In the genomic region with DNA sequence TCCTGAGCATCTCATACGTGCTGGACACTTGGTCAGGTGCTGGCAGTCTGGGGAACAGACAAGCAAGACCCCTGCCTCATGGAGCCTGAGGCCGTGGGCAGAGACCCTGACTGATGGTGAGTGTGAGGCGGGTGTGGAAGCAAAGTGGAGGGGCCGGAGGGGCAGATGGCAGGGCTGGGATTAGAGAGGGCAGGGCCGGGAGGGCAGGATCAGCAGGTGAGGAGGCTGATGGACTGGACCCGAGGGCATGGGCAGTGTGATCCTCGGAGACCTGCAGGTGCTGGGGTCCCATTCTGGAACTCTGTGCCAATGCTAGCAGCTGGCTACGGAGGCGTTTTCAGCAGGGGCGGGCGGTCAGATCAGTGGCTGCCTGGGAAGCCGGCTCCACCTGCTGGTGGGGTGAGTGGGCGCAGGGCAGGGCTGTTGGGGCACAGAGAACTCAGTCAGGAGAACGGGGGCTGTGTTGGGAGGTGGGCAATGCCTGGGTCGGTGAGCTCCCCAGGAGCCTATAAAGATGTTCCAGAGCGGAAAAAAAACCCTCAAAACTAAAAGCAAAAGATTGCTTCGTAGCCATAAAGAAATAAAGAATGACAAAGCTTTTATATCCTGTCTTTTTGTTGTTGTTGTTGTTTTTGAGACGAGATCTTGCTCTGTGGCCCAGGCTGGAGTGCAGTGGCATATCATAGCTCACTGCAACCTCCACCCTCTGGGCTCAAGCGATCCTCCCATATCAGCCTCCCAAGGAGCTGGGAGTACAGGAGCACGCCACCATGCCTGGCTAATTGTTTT, we compare ENCODE assay signal across 8 cellular contexts. TPM values are rescaled to one million over a fixed set of nuclear protein-coding genes. Genes with fewer than 3 reads are reported as not detected.
DNase-seq lines count a peak whose midpoint lies in the region; ATAC-seq and TF ChIP-seq lines count a peak whose summit lies in the region.

No MANE protein-coding gene starts in this region.

- ATAC-seq in mucosa of descending colon = peak; percentile 63
- ATAC-seq in HG02798 (IDR thresholded peaks at IDR 0.05; ENCODE audit: poor library complexity, unreplicated experiment) = no peak
- ATAC-seq in stimulated activated naive B cell treated with anti-CD40 and anti-IgM and Interleukin-4, amounts not matched to agents 10 μg/mL and 1 μg/mL and 100 μg/mL, for 72 hours (replicated peaks) = no peak

- no peak overlapping the region for H3K27ac Mint-ChIP-seq in activated naive CD4-positive, alpha-beta T cell treated with anti-CD3 and anti-CD28 coated beads for 36 hours
- no peak overlapping the region for H3K27ac Mint-ChIP-seq in stimulated activated naive B cell treated with anti-CD40 and anti-IgM and Interleukin-4, amounts not matched to agents 10 μg/mL and 1 μg/mL and 100 μg/mL, for 72 hours

- no peak overlapping the region for H3K18ac ChIP-seq in mesendoderm (ENCODE audit: low read length)

- H3K27ac ChIP-seq in mesendoderm (ENCODE audit: low read depth, low read length) = no peak overlapping the region

- H3K9me2 ChIP-seq in Loucy (replicated peaks; ENCODE audit: low read depth, low read length) = no peaks in the 10 kb centered on the region

- peaks cover 16% of the 10 kb centered on the region for H3K27me3 Mint-ChIP-seq in activated naive CD4-positive, alpha-beta T cell treated with anti-CD3 and anti-CD28 coated beads for 36 hours (ENCODE audit: low read depth)
- H3K27me3 Mint-ChIP-seq in stimulated activated naive B cell treated with anti-CD40 and anti-IgM and Interleukin-4, amounts not matched to agents 10 μg/mL and 1 μg/mL and 100 μg/mL, for 72 hours = no peaks in the 10 kb centered on the region

- H4K5ac ChIP-seq in mesendoderm (ENCODE audit: low read length) = no peak overlapping the region

- no peak overlapping the region for H3K4ac ChIP-seq in mesendoderm (ENCODE audit: low read depth, low read length)

- peaks cover 11% of the 10 kb centered on the region for H3K4me1 Mint-ChIP-seq in activated naive CD4-positive, alpha-beta T cell treated with anti-CD3 and anti-CD28 coated beads for 36 hours (ENCODE audit: low read depth)
- H3K4me1 Mint-ChIP-seq in stimulated activated naive B cell treated with anti-CD40 and anti-IgM and Interleukin-4, amounts not matched to agents 10 μg/mL and 1 μg/mL and 100 μg/mL, for 72 hours = peaks cover 39 to 75% of the 10 kb centered on the region in 2 donors

- H2AK5ac ChIP-seq in mesendoderm (ENCODE audit: low read length) = no peak overlapping the region

- TF ChIP-seq CTCF in GM06990 (IDR thresholded peaks at IDR 0.05; ENCODE audit: insufficient read depth, low read length, poor library complexity, severe bottlenecking) (peak; percentile 87), Loucy (conservative IDR thresholded peaks at IDR 0.05; ENCODE audit: low read length) (peak; percentile 67), mucosa of descending colon (IDR thresholded peaks at IDR 0.05) (no peak)

- H2AFZ ChIP-seq in Loucy (ENCODE audit: low read length) = no peak overlapping the region

- intact Hi-C loops in activated naive CD4-positive, alpha-beta T cell treated with anti-CD3 and anti-CD28 coated beads for 36 hours (cut with micrococcal nuclease) = no loop called here
- intact Hi-C loops in mucosa of descending colon (cut with DNase I, micrococcal nuclease) = no loop called here

- no peaks in the 10 kb centered on the region for H3K79me1 ChIP-seq in mesendoderm (ENCODE audit: low read length)

- H3K9me3 Mint-ChIP-seq in activated naive CD4-positive, alpha-beta T cell treated with anti-CD3 and anti-CD28 coated beads for 36 hours = no peaks in the 10 kb centered on the region
- H3K9me3 Mint-ChIP-seq in stimulated activated naive B cell treated with anti-CD40 and anti-IgM and Interleukin-4, amounts not matched to agents 10 μg/mL and 1 μg/mL and 100 μg/mL, for 72 hours = peaks cover 0 to 2% of the 10 kb centered on the region in 2 donors

- no CpG with 5 or more reads among the region's 20 CpGs for WGBS in mesendoderm (ENCODE audit: extremely low coverage, insufficient coverage, low lambda C conversion rate)

- H3K4me1 ChIP-seq in Loucy (ENCODE audit: insufficient read depth, low read length, poor library complexity, severe bottlenecking) (peaks cover 7% of the 10 kb centered on the region), mucosa of descending colon (ENCODE audit: low read depth) (no peaks in the 10 kb centered on the region), mesendoderm (ENCODE audit: control insufficient read depth, low read depth, low read length) (no peaks in the 10 kb centered on the region)

- no peaks in the 10 kb centered on the region for H3K79me2 ChIP-seq in Loucy (ENCODE audit: insufficient read depth, low read length)
- no peaks in the 10 kb centered on the region for H3K79me2 ChIP-seq in mesendoderm (ENCODE audit: control insufficient read depth, insufficient read depth, low read length)

- no peaks in the 10 kb centered on the region for H3K36me3 ChIP-seq in GM06990 (ENCODE audit: control insufficient read depth, insufficient read depth, low read length)
- no peaks in the 10 kb centered on the region for H3K36me3 ChIP-seq in Loucy (ENCODE audit: insufficient read depth, low read length)
- no peaks in the 10 kb centered on the region for H3K36me3 ChIP-seq in mucosa of descending colon (ENCODE audit: low read depth)
- no peaks in the 10 kb centered on the region for H3K36me3 ChIP-seq in mesendoderm (ENCODE audit: control insufficient read depth, insufficient read depth, low read length)

- H2BK120ac ChIP-seq in mesendoderm (ENCODE audit: low read depth, low read length) = no peak overlapping the region

- no peak overlapping the region for H3K23ac ChIP-seq in mesendoderm (ENCODE audit: low read length)

- CTCF ChIA-PET in activated naive CD4-positive, alpha-beta T cell treated with anti-CD3 and anti-CD28 coated beads for 36 hours (lab: Charles Lee) = interaction anchor here (0.8 to 1.9 kb wide), 5 partner anchors 23 to 94 kb away, joined by 3 to 4 read pairs (median 3); no protein-coding TSS in a partner anchor

- H3F3A ChIP-seq in Loucy (ENCODE audit: low read depth) = no peaks in the 10 kb centered on the region

- no peak overlapping the region for H3K56ac ChIP-seq in mesendoderm (ENCODE audit: low read length)

- no peak overlapping the region for H2BK15ac ChIP-seq in mesendoderm (replicated peaks; ENCODE audit: low read depth)

- DNase-seq in GM06990 (ENCODE audit: extremely low read depth, insufficient read length) (peak; percentile 54), mucosa of descending colon (peak; percentile 60 to 76 (median 64)), mesendoderm (no peak)
- peak; percentile 29 for DNase-seq in activated naive CD4-positive, alpha-beta T cell treated with anti-CD3 and anti-CD28 coated beads for 36 hours
- no peak for DNase-seq in stimulated activated naive B cell treated with anti-CD40 and anti-IgM and Interleukin-4, amounts not matched to agents 10 μg/mL and 1 μg/mL and 100 μg/mL, for 72 hours
- no peak for DNase-seq in effector CD4-positive, alpha-beta T cell

- H4K8ac ChIP-seq in mesendoderm (ENCODE audit: low read depth, low read length) = no peak overlapping the region

- no peak overlapping the region for H2BK5ac ChIP-seq in mesendoderm (ENCODE audit: low read length)

- H3K4me3 ChIP-seq in GM06990 (replicated peaks; ENCODE audit: low read depth, low read length) (no peak overlapping the region), Loucy (ENCODE audit: low read length, poor library complexity, severe bottlenecking) (no peak overlapping the region), mucosa of descending colon (no peak overlapping the region), mesendoderm (ENCODE audit: low read length) (no peak overlapping the region)

- H3K4me2 ChIP-seq in Loucy (ENCODE audit: low read depth, low read length, poor library complexity, severe bottlenecking) (no peak overlapping the region), mesendoderm (ENCODE audit: low read length) (no peak overlapping the region)

- no peak overlapping the region for H3K9ac ChIP-seq in Loucy (ENCODE audit: low read depth, low read length, poor library complexity, severe bottlenecking)
- H3K9ac ChIP-seq in mesendoderm (ENCODE audit: low read length) = no peak overlapping the region

- H4K20me1 ChIP-seq in Loucy (ENCODE audit: insufficient read depth, low read length, poor library complexity, severe bottlenecking) = no peaks in the 10 kb centered on the region

- H3K27me3 ChIP-seq in GM06990 (replicated peaks; ENCODE audit: control insufficient read depth, insufficient read depth, low read length) = no peaks in the 10 kb centered on the region
- H3K27me3 ChIP-seq in Loucy (ENCODE audit: insufficient read depth, low read length, poor library complexity, severe bottlenecking) = no peaks in the 10 kb centered on the region
- H3K27me3 ChIP-seq in mesendoderm (ENCODE audit: insufficient read depth, low read length, poor library complexity) = no peaks in the 10 kb centered on the region

- no peak overlapping the region for H3K4me3 Mint-ChIP-seq in activated naive CD4-positive, alpha-beta T cell treated with anti-CD3 and anti-CD28 coated beads for 36 hours
- H3K4me3 Mint-ChIP-seq in stimulated activated naive B cell treated with anti-CD40 and anti-IgM and Interleukin-4, amounts not matched to agents 10 μg/mL and 1 μg/mL and 100 μg/mL, for 72 hours = no peak overlapping the region

- no peaks in the 10 kb centered on the region for H3K36me3 Mint-ChIP-seq in activated naive CD4-positive, alpha-beta T cell treated with anti-CD3 and anti-CD28 coated beads for 36 hours (ENCODE audit: low read depth)
- H3K36me3 Mint-ChIP-seq in stimulated activated naive B cell treated with anti-CD40 and anti-IgM and Interleukin-4, amounts not matched to agents 10 μg/mL and 1 μg/mL and 100 μg/mL, for 72 hours = no peaks in the 10 kb centered on the region

- H3K9me3 ChIP-seq in Loucy (ENCODE audit: insufficient read depth, low read depth, low read length) (no peaks in the 10 kb centered on the region), mucosa of descending colon (no peaks in the 10 kb centered on the region)

RNA-seq across cellular contexts. Expression of a gene that starts 8.9 kb away (rescaled TPM):
- under 1 TPM; 0.50 to 0.64 TPM for total RNA-seq in activated naive CD4-positive, alpha-beta T cell treated with anti-CD3 and anti-CD28 coated beads for 36 hours
- total RNA-seq in mucosa of descending colon = 1 to 10 TPM in 2 of 3 donors, under 1 TPM in 1; 0.73 to 1.3 (median 1.0) TPM
- polyA plus RNA-seq in mesendoderm (2013, experiment 1 of 2) = 7.3 TPM
- polyA plus RNA-seq in mesendoderm (2013, experiment 2 of 2) = 7.5 TPM

RNA-seq across cellular contexts. Expression of a gene that starts 39.5 kb away (rescaled TPM):
- total RNA-seq in activated naive CD4-positive, alpha-beta T cell treated with anti-CD3 and anti-CD28 coated beads for 36 hours = 10 to 100 TPM; 28.5 to 31.6 TPM
- total RNA-seq in mucosa of descending colon = 10 to 100 TPM; 27.7 to 31.0 (median 30.2) TPM
- 40.5 TPM for polyA plus RNA-seq in mesendoderm (2013, experiment 1 of 2)
- 39.9 TPM for polyA plus RNA-seq in mesendoderm (2013, experiment 2 of 2)

RNA-seq across cellular contexts. Expression of a gene that starts 39.7 kb away (rescaled TPM):
- total RNA-seq in activated naive CD4-positive, alpha-beta T cell treated with anti-CD3 and anti-CD28 coated beads for 36 hours = 100 to 1,000 TPM; 563 to 568 TPM
- total RNA-seq in mucosa of descending colon = 1,000 to 10,000 TPM in 2 of 3 donors, 100 to 1,000 TPM in 1; 793 to 1,140 (median 1,020) TPM
- 818 TPM for polyA plus RNA-seq in mesendoderm (2013, experiment 1 of 2)
- 789 TPM for polyA plus RNA-seq in mesendoderm (2013, experiment 2 of 2)

Comparison
In these comparisons a context has a peak if more than half of its experiments do, and no peak if none do; other contexts are left out.
1. DNase-seq: peak in GM06990 (single experiment), activated naive CD4-positive, alpha-beta T cell treated with anti-CD3 and anti-CD28 coated beads for 36 hours (single experiment) and mucosa of descending colon (3 of 3); none in mesendoderm (single experiment), stimulated activated naive B cell treated with anti-CD40 and anti-IgM and Interleukin-4, amounts not matched to agents 10 μg/mL and 1 μg/mL and 100 μg/mL, for 72 hours (single experiment) and effector CD4-positive, alpha-beta T cell (single experiment).